8 cellular contexts compared by ENCODE assay signal in the genomic region with DNA sequence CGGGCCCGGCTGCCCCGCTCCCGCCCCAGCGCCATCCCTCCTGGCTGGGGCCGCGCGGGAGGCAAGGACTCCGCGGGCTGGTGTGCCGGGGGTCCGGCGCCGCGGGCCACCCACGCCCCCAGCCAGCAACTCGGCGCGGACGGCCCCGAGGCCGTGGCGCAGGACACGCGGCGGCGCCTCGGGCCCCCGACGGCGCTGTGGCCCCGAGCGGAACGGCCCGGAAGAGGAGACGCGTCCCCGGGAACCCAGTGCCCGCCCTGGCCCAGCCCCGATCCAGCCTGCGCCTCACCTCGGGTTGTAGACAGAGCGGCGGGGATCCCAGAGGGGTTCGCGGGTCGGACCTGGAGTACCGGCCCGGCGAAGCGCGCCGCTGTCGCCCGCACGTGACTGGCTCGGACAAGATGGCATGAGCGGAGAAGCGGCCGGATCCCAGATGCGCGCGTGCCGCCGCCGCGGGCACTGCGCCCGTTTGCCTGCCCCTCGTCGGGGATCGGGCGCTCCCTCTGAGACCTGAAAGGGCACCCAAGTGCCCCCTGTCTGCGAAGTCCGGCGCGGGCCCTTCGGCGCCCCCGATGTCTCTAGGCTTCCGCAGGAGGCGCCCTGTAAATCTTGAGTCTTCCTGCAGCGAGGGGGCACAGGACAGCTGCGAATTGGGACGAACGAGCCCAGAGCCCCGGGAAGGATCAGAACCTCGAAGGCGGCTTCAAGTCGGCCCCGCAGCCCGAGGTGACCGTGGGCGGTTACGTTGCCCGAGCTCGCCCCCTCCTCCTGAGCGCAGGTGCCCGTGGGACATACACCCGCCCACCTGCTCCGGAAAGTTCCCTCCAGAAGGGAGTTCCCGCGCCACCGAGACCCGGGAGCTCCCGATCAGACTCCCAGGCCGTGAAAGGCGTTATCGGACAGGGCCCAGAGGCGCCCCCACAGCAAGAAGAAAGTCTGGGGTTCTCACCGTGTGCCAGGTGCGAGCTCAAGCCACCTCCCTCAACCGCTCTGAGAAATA. TPM values are rescaled to one million over a fixed set of nuclear protein-coding genes. Genes with fewer than 3 reads are reported as not detected.
DNase-seq lines count a peak whose midpoint lies in the region; ATAC-seq and TF ChIP-seq lines count a peak whose summit lies in the region.

No MANE protein-coding gene starts in this region.

- H3K36me3 ChIP-seq in RWPE2 (ENCODE audit: low read depth) = no peaks in the 10 kb centered on the region
- no peaks in the 10 kb centered on the region for H3K36me3 ChIP-seq in cardiac muscle cell
- no peaks in the 10 kb centered on the region for H3K36me3 ChIP-seq in upper lobe of right lung

- DNase-seq in SIG-M5 treated with dmso at 0.1 percent for 504 hours (lab: John Stamatoyannopoulos, UW; ENCODE audit: unreplicated experiment) = peak; percentile 43
- no peak for DNase-seq in SIG-M5 (lab: John Stamatoyannopoulos, UW)
- peak; percentile 67 for DNase-seq in RWPE2 (ENCODE audit: low spot score)
- peak; percentile 62 for DNase-seq in activated naive CD4-positive, alpha-beta T cell treated with Interleukin-2 at 50 U/mL for 16 hours
- peak; percentile 29 to 31 for DNase-seq in cardiac muscle cell (ENCODE audit: low read depth in 1 of 2, low spot score in 1 of 2)
- peak; percentile 54 for DNase-seq in pons (ENCODE audit: low spot score)
- DNase-seq in upper lobe of right lung = peak; percentile 81

- H3K9me3 ChIP-seq in RWPE2 (ENCODE audit: severe bottlenecking) (no peaks in the 10 kb centered on the region), cardiac muscle cell (ENCODE audit: low read depth) (no peaks in the 10 kb centered on the region), upper lobe of right lung (no peaks in the 10 kb centered on the region)

- H3K4me1 ChIP-seq in RWPE2 (ENCODE audit: insufficient read depth, poor library complexity, severe bottlenecking) (peaks cover 13% of the 10 kb centered on the region), cardiac muscle cell (ENCODE audit: low read depth) (no peaks in the 10 kb centered on the region), upper lobe of right lung (peaks cover 9% of the 10 kb centered on the region)

- TF ChIP-seq CTCF in RWPE2 (IDR thresholded peaks at IDR 0.05; ENCODE audit: poor library complexity, severe bottlenecking) = peak; percentile 46
- peak; percentile 43 for TF ChIP-seq CTCF in cardiac muscle cell (IDR thresholded peaks at IDR 0.05; ENCODE audit: low read depth, low read length)
- peak; percentile 49 for TF ChIP-seq CTCF in upper lobe of right lung (IDR thresholded peaks at IDR 0.05)

- H3K4me3 ChIP-seq in RWPE2 (ENCODE audit: severe bottlenecking) = peak overlapping the region; percentile 77
- H3K4me3 ChIP-seq in cardiac muscle cell = peak overlapping the region; percentile 95
- H3K4me3 ChIP-seq in upper lobe of right lung = peak overlapping the region; percentile 96

- H3K27ac ChIP-seq in RWPE2 (ENCODE audit: poor library complexity, severe bottlenecking) (peak overlapping the region; percentile 65), cardiac muscle cell (no peak overlapping the region), upper lobe of right lung (peak overlapping the region; percentile 87)

- intact Hi-C loops in upper lobe of right lung (cut with DNase I) = no loop called here

- no peaks in the 10 kb centered on the region for H3K27me3 ChIP-seq in RWPE2 (ENCODE audit: insufficient read depth, poor library complexity, severe bottlenecking)
- peaks cover 84% of the 10 kb centered on the region for H3K27me3 ChIP-seq in cardiac muscle cell
- no peaks in the 10 kb centered on the region for H3K27me3 ChIP-seq in upper lobe of right lung

- ATAC-seq in HG03108 (IDR thresholded peaks at IDR 0.05; ENCODE audit: unreplicated experiment) = peak; percentile 45
- ATAC-seq in RWPE2 (ENCODE audit: low read depth) = peak; percentile 43
- peak; percentile 60 for ATAC-seq in upper lobe of right lung

RNA-seq across cellular contexts. Expression of gene SFMBT1, which starts 0.6 kb away (rescaled TPM):
- total RNA-seq in cardiac muscle cell = 3.1 and 6.1 TPM in 2 replicates
- 3.4 and 4.2 TPM in 2 replicates for polyA plus RNA-seq in cardiac muscle cell
- 17.2 TPM for total RNA-seq in upper lobe of right lung
